ENCODE assay signal across 15 cellular contexts in genomic region chr17:79912552-79913330, GRCh38.
DNase-seq lines count a peak whose midpoint lies in the region; ATAC-seq and TF ChIP-seq lines count a peak whose summit lies in the region.
"Had no signal": no experiment of that assay in that cellular context is flagged by ENCODE, and none has a peak within 500 bp of the region (broad histone marks: within the 10 kb centered on the region; RNA-seq: fewer than 3 reads in every experiment).

No MANE protein-coding gene starts in this region.

- no peak overlapping the region for H3K4me3 ChIP-seq in Caco-2 (ENCODE audit: low read depth, low read length)
- no peak overlapping the region for H3K4me3 ChIP-seq in right lobe of liver
- H3K4me3 ChIP-seq in spleen, result no peak overlapping the region

- DNase-seq in Caco-2 (no peak), right lobe of liver (peak in 2 of 3 donors; percentile 22 to 54), spleen (peak; percentile 68), DMS 273 treated with DMSO at 0.1 percent for 48 hours (lab: John Stamatoyannopoulos, UW) (no peak)
- no peak for DNase-seq in activated CD8-positive, alpha-beta T cell treated with anti-CD3 and anti-CD28 coated beads, Interleukin-2, amount 10 ng/mL, durations not matched to agents 7 days and 5 days
- no peak for DNase-seq in stimulated activated naive CD8-positive, alpha-beta T cell treated with anti-CD3 and anti-CD28 coated beads, Interleukin-15, Interleukin-2, amounts not matched to agents 100 U/mL and 50 U/mL, for 24 hours
- DNase-seq: C1 segment of cervical spinal cord; CD4-positive, alpha-beta T cell; DMS153; DMS79 treated with DMSO at 0.1 percent for 48 hours; EL had no signal

- peaks cover 16% of the 10 kb centered on the region for H3K4me1 Mint-ChIP-seq in Caco-2 (ENCODE audit: low read depth, unreplicated experiment)
- H3K4me1 Mint-ChIP-seq in activated CD8-positive, alpha-beta T cell treated with anti-CD3 and anti-CD28 coated beads, Interleukin-2, amount 10 ng/mL, durations not matched to agents 7 days and 5 days (ENCODE audit: low read depth), result no peaks in the 10 kb centered on the region

- BruUV-seq in Caco-2 (replicated peaks; lab: Mats Ljungman, UMichigan), result no TSS peak

- no peaks in the 10 kb centered on the region for H3K27me3 ChIP-seq in Caco-2 (replicated peaks; ENCODE audit: control insufficient read depth, insufficient read depth, low read length)
- H3K27me3 ChIP-seq in right lobe of liver, result no peaks in the 10 kb centered on the region
- peaks cover 0 to 54% (median 0%) of the 10 kb centered on the region in 7 donors for H3K27me3 ChIP-seq in spleen (replicated peaks in 1 of 7)

- no peak for TF ChIP-seq RAD21 in Ishikawa (IDR thresholded peaks at IDR 0.05; ENCODE audit: low read depth)

- peak overlapping the region; percentile 69 for H3K27ac Mint-ChIP-seq in Caco-2 (ENCODE audit: unreplicated experiment)
- no peak overlapping the region for H3K27ac Mint-ChIP-seq in activated CD8-positive, alpha-beta T cell treated with anti-CD3 and anti-CD28 coated beads, Interleukin-2, amount 10 ng/mL, durations not matched to agents 7 days and 5 days
- H3K27ac Mint-ChIP-seq: B cell; CD4-positive, alpha-beta T cell; IgD-negative memory B cell had no signal

- TF ChIP-seq POLR2A in right lobe of liver (IDR thresholded peaks at IDR 0.05), result no peak
- TF ChIP-seq POLR2A in spleen (IDR thresholded peaks at IDR 0.05), result no peak

- no peak for TF ChIP-seq CTCF in Caco-2 (IDR thresholded peaks at IDR 0.05; ENCODE audit: insufficient read depth in 1 of 2, low read depth in 1 of 2, low read length in 1 of 2, severe bottlenecking in 1 of 2, unreplicated experiment in 1 of 2)
- no peak for TF ChIP-seq CTCF in right lobe of liver (IDR thresholded peaks at IDR 0.05)
- TF ChIP-seq CTCF in spleen (IDR thresholded peaks at IDR 0.05 in 8 of 11, conservative IDR thresholded peaks at IDR 0.05 in 3 of 11), result no peak

- no peak overlapping the region for H3K4me3 Mint-ChIP-seq in Caco-2 (ENCODE audit: unreplicated experiment)
- H3K4me3 Mint-ChIP-seq in activated CD8-positive, alpha-beta T cell treated with anti-CD3 and anti-CD28 coated beads, Interleukin-2, amount 10 ng/mL, durations not matched to agents 7 days and 5 days, result no peak overlapping the region
- H3K4me3 Mint-ChIP-seq: B cell; CD4-positive, alpha-beta T cell; IgD-negative memory B cell had no signal

- CTCF ChIA-PET in Caco-2 (lab: Charles Lee), result no interaction called here
- CTCF ChIA-PET in activated CD8-positive, alpha-beta T cell treated with anti-CD3 and anti-CD28 coated beads, Interleukin-2, amount 10 ng/mL, durations not matched to agents 7 days and 5 days (lab: Charles Lee), result no interaction called here

- TF ChIP-seq EP300 in Ishikawa (IDR thresholded peaks at IDR 0.05; ENCODE audit: borderline replicate concordance), result no peak

- no peaks in the 10 kb centered on the region for H3K36me3 ChIP-seq in Caco-2 (ENCODE audit: control insufficient read depth, insufficient read depth, low read length)
- H3K36me3 ChIP-seq in right lobe of liver, result no peaks in the 10 kb centered on the region
- H3K36me3 ChIP-seq in spleen, result no peaks in the 10 kb centered on the region

- H3K27ac ChIP-seq in right lobe of liver (no peak overlapping the region), spleen (no peak overlapping the region)
- H3K27ac ChIP-seq: KMS-11 had no signal

- H3K9me3 Mint-ChIP-seq in Caco-2 (ENCODE audit: unreplicated experiment), result no peaks in the 10 kb centered on the region
- H3K9me3 Mint-ChIP-seq in activated CD8-positive, alpha-beta T cell treated with anti-CD3 and anti-CD28 coated beads, Interleukin-2, amount 10 ng/mL, durations not matched to agents 7 days and 5 days (ENCODE audit: insufficient read depth), result no peaks in the 10 kb centered on the region
- H3K9me3 Mint-ChIP-seq: CD4-positive, alpha-beta T cell; IgD-negative memory B cell had no signal

- H3K9me3 ChIP-seq in Caco-2 (no peaks in the 10 kb centered on the region), right lobe of liver (no peaks in the 10 kb centered on the region), spleen (no peaks in the 10 kb centered on the region)

- no peaks in the 10 kb centered on the region for H3K36me3 Mint-ChIP-seq in Caco-2 (ENCODE audit: insufficient read depth, unreplicated experiment)
- no peaks in the 10 kb centered on the region for H3K36me3 Mint-ChIP-seq in activated CD8-positive, alpha-beta T cell treated with anti-CD3 and anti-CD28 coated beads, Interleukin-2, amount 10 ng/mL, durations not matched to agents 7 days and 5 days (ENCODE audit: low read depth)
- H3K36me3 Mint-ChIP-seq: IgD-negative memory B cell had no signal

- H3K4me1 ChIP-seq in Caco-2 (peaks cover 55% of the 10 kb centered on the region), right lobe of liver (no peaks in the 10 kb centered on the region), spleen (peaks cover 0 to 8% (median 0%) of the 10 kb centered on the region in 6 donors)

- ATAC-seq in right lobe of liver, result no peak
- ATAC-seq in activated CD8-positive, alpha-beta T cell treated with anti-CD3 and anti-CD28 coated beads, Interleukin-2, amount 10 ng/mL, durations not matched to agents 7 days and 5 days, result no peak
- no peak for ATAC-seq in stimulated activated naive CD8-positive, alpha-beta T cell treated with anti-CD3 and anti-CD28 coated beads, Interleukin-15, Interleukin-2, amounts not matched to agents 100 U/mL and 50 U/mL, for 24 hours

- 100% methylated on average over 1 of the region's 14 CpGs for WGBS in right lobe of liver (ENCODE audit: insufficient coverage, low coverage, low lambda C conversion rate, missing lambda C conversion rate)
- 79 to 87% (median 84%) methylated on average over 10 to 14 of the region's 14 CpGs for WGBS in spleen, 5 donors

- no peaks in the 10 kb centered on the region for H3K27me3 Mint-ChIP-seq in Caco-2 (ENCODE audit: insufficient read depth, unreplicated experiment)
- H3K27me3 Mint-ChIP-seq in activated CD8-positive, alpha-beta T cell treated with anti-CD3 and anti-CD28 coated beads, Interleukin-2, amount 10 ng/mL, durations not matched to agents 7 days and 5 days (ENCODE audit: low read depth), result peaks cover 5% of the 10 kb centered on the region

- intact Hi-C loops in Caco-2 (cut with micrococcal nuclease; ENCODE audit: unreplicated experiment), result no loop called here
- intact Hi-C loops in right lobe of liver (cut with DNase I), result no loop called here
- intact Hi-C loops in spleen (cut with DNase I; ENCODE audit: low total_unique reads), result no loop called here

- POLR2A ChIA-PET in Caco-2 (lab: Charles Lee), result no interaction called here
- POLR2A ChIA-PET in activated CD8-positive, alpha-beta T cell treated with anti-CD3 and anti-CD28 coated beads, Interleukin-2, amount 10 ng/mL, durations not matched to agents 7 days and 5 days (lab: Charles Lee), result no interaction called here

TF ChIP-seq in Ishikawa, 13 proteins besides CTCF, POLR2A, EP300 and RAD21:
- no peak for TF ChIP-seq YY1 (IDR thresholded peaks at IDR 0.05; ENCODE audit: low read depth)
- TF ChIP-seq CREB1 (IDR thresholded peaks at IDR 0.05; ENCODE audit: low read depth), result no peak
- TF ChIP-seq TEAD4 (IDR thresholded peaks at IDR 0.05), result no peak
- 0 out of 2 replicates have a peak, but pooled peaks have one; percentile 37 for TF ChIP-seq ZBTB7A (IDR thresholded peaks at IDR 0.05; ENCODE audit: low read depth)
- TF ChIP-seq REST (IDR thresholded peaks at IDR 0.05; ENCODE audit: low read depth), result no peak

Comparison
In these comparisons a context has a peak if more than half of its experiments do, and no peak if none do; other contexts are left out.
1. DNase-seq: peak in right lobe of liver (2 of 3) and spleen (single experiment); none in Caco-2 (0 of 2), activated CD8-positive, alpha-beta T cell treated with anti-CD3 and anti-CD28 coated beads, Interleukin-2, amount 10 ng/mL, durations not matched to agents 7 days and 5 days (single experiment), stimulated activated naive CD8-positive, alpha-beta T cell treated with anti-CD3 and anti-CD28 coated beads, Interleukin-15, Interleukin-2, amounts not matched to agents 100 U/mL and 50 U/mL, for 24 hours (single experiment) and DMS 273 treated with DMSO at 0.1 percent for 48 hours (single experiment).